Comparison of ENCODE assay signal across 1 cellular context in the genomic region with DNA sequence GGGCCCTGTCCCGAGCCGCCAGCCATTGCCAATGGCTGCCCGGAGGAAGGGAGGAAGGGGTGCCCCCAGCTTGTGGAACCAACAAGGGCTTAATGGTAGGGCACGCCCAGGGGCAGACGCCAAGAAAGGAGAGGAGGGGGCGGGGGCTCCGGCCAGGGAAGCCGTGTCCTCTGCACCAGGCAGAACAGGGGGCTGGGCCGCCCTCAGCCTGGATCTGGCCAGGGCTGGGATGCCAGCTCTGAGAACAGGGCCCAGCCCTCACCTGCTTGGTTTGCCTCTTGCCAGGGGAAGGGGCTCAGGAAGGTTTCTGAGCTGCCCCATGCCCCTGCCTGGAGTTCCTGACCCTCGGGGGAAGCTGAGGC.
TF ChIP-seq lines count a peak whose summit lies in the region.

No MANE protein-coding gene starts in this region.

TF ChIP-seq in HepG2, 621 proteins besides CTCF, POLR2A, EP300 and RAD21:
- TF ChIP-seq ZC3H13 (CRISPR knock-in tag; IDR thresholded peaks at IDR 0.05) (0 out of 2 replicates have a peak, but pooled peaks have one; percentile 38), NRL (CRISPR knock-in tag; IDR thresholded peaks at IDR 0.05; ENCODE audit: borderline replicate concordance) (0 out of 2 replicates have a peak, but pooled peaks have one; percentile 53), KAT7 (CRISPR knock-in tag; IDR thresholded peaks at IDR 0.05; ENCODE audit: borderline replicate concordance) (no peak), DR1 (CRISPR knock-in tag; IDR thresholded peaks at IDR 0.05) (no peak), HNF4G (IDR thresholded peaks at IDR 0.05; ENCODE audit: borderline replicate concordance, low read depth, low read length) (no peak), HNF4G (CRISPR knock-in tag; IDR thresholded peaks at IDR 0.05; ENCODE audit: borderline replicate concordance, low read depth) (no peak), EED (CRISPR knock-in tag; IDR thresholded peaks at IDR 0.05) (no peak), ZNF20 (CRISPR knock-in tag; IDR thresholded peaks at IDR 0.05) (no peak), ZNF792 (CRISPR knock-in tag; IDR thresholded peaks at IDR 0.05) (no peak), ZNF850 (CRISPR knock-in tag; conservative IDR thresholded peaks at IDR 0.05) (no peak), GATA4 (IDR thresholded peaks at IDR 0.05; ENCODE audit: borderline replicate concordance, low read depth) (no peak), NR2F2 (IDR thresholded peaks at IDR 0.05; ENCODE audit: borderline replicate concordance, low read depth) (no peak), SATB2 (CRISPR knock-in tag; IDR thresholded peaks at IDR 0.05) (no peak), ZNF83 (CRISPR knock-in tag; IDR thresholded peaks at IDR 0.05; ENCODE audit: borderline replicate concordance) (0 out of 2 replicates have a peak, but pooled peaks have one; percentile 23), ZNF577 (CRISPR knock-in tag; IDR thresholded peaks at IDR 0.05; ENCODE audit: borderline replicate concordance, low read depth) (no peak)
- TF ChIP-seq, protein P1, sequence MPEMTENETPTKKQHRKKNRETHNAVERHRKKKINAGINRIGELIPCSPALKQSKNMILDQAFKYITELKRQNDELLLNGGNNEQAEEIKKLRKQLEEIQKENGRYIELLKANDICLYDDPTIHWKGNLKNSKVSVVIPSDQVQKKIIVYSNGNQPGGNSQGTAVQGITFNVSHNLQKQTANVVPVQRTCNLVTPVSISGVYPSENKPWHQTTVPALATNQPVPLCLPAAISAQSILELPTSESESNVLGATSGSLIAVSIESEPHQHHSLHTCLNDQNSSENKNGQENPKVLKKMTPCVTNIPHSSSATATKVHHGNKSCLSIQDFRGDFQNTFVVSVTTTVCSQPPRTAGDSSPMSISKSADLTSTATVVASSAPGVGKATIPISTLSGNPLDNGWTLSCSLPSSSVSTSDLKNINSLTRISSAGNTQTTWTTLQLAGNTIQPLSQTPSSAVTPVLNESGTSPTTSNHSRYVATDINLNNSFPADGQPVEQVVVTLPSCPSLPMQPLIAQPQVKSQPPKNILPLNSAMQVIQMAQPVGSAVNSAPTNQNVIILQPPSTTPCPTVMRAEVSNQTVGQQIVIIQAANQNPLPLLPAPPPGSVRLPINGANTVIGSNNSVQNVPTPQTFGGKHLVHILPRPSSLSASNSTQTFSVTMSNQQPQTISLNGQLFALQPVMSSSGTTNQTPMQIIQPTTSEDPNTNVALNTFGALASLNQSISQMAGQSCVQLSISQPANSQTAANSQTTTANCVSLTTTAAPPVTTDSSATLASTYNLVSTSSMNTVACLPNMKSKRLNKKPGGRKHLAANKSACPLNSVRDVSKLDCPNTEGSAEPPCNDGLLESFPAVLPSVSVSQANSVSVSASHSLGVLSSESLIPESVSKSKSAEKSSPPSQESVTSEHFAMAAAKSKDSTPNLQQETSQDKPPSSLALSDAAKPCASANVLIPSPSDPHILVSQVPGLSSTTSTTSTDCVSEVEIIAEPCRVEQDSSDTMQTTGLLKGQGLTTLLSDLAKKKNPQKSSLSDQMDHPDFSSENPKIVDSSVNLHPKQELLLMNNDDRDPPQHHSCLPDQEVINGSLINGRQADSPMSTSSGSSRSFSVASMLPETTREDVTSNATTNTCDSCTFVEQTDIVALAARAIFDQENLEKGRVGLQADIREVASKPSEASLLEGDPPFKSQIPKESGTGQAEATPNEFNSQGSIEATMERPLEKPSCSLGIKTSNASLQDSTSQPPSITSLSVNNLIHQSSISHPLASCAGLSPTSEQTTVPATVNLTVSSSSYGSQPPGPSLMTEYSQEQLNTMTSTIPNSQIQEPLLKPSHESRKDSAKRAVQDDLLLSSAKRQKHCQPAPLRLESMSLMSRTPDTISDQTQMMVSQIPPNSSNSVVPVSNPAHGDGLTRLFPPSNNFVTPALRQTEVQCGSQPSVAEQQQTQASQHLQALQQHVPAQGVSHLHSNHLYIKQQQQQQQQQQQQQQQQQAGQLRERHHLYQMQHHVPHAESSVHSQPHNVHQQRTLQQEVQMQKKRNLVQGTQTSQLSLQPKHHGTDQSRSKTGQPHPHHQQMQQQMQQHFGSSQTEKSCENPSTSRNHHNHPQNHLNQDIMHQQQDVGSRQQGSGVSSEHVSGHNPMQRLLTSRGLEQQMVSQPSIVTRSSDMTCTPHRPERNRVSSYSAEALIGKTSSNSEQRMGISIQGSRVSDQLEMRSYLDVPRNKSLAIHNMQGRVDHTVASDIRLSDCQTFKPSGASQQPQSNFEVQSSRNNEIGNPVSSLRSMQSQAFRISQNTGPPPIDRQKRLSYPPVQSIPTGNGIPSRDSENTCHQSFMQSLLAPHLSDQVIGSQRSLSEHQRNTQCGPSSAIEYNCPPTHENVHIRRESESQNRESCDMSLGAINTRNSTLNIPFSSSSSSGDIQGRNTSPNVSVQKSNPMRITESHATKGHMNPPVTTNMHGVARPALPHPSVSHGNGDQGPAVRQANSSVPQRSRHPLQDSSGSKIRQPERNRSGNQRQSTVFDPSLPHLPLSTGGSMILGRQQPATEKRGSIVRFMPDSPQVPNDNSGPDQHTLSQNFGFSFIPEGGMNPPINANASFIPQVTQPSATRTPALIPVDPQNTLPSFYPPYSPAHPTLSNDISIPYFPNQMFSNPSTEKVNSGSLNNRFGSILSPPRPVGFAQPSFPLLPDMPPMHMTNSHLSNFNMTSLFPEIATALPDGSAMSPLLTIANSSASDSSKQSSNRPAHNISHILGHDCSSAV (CRISPR knock-in tag; IDR thresholded peaks at IDR 0.05; ENCODE audit: borderline replicate concordance): no peak
